Comparison of ENCODE assay signal across 9 cellular contexts in genomic region chr17:68759002-68759342, GRCh38.
DNase-seq lines count a peak whose midpoint lies in the region; ATAC-seq and TF ChIP-seq lines count a peak whose summit lies in the region.
"Had no signal": no experiment of that assay in that cellular context is flagged by ENCODE, and none has a peak within 500 bp of the region (broad histone marks: within the 10 kb centered on the region; RNA-seq: fewer than 3 reads in every experiment).

No MANE protein-coding gene starts in this region.

- H3K27ac Mint-ChIP-seq in chondrocyte (ENCODE audit: unreplicated experiment) (peak overlapping the region; percentile 98), nephron (peak overlapping the region; percentile 30 to 68 (median 48)), type B pancreatic cell (peak overlapping the region; percentile 83)
- H3K27ac Mint-ChIP-seq in activated T-helper 2 cell treated with anti-CD3 and anti-CD28 coated beads, Interferon-gamma antibody, Interleukin-2, Interleukin-4, amounts not matched to agents 10 μg/mL and 5 μg/mL and 100 μg/mL, durations not matched to agents 14 hours and 24 hours and 36 hours = no peak overlapping the region
- H3K27ac Mint-ChIP-seq: T-helper 17 cell had no signal

- H3K27me3 Mint-ChIP-seq in chondrocyte (ENCODE audit: low read depth) = no peaks in the 10 kb centered on the region
- peaks cover 3% of the 10 kb centered on the region for H3K27me3 Mint-ChIP-seq in nephron (ENCODE audit: low read depth)
- no peaks in the 10 kb centered on the region for H3K27me3 Mint-ChIP-seq in type B pancreatic cell
- peaks cover 3% of the 10 kb centered on the region for H3K27me3 Mint-ChIP-seq in activated T-helper 2 cell treated with anti-CD3 and anti-CD28 coated beads, Interferon-gamma antibody, Interleukin-2, Interleukin-4, amounts not matched to agents 10 μg/mL and 5 μg/mL and 100 μg/mL, durations not matched to agents 14 hours and 24 hours and 36 hours (ENCODE audit: low read depth)

- H3K36me3 Mint-ChIP-seq in chondrocyte (ENCODE audit: low read depth) = no peaks in the 10 kb centered on the region
- H3K36me3 Mint-ChIP-seq in nephron (ENCODE audit: low read depth) = no peaks in the 10 kb centered on the region
- H3K36me3 Mint-ChIP-seq in type B pancreatic cell = no peaks in the 10 kb centered on the region
- no peaks in the 10 kb centered on the region for H3K36me3 Mint-ChIP-seq in activated T-helper 2 cell treated with anti-CD3 and anti-CD28 coated beads, Interferon-gamma antibody, Interleukin-2, Interleukin-4, amounts not matched to agents 10 μg/mL and 5 μg/mL and 100 μg/mL, durations not matched to agents 14 hours and 24 hours and 36 hours (ENCODE audit: low read depth)

- in situ Hi-C loops in KBM-7 (cut with MboI; ENCODE audit: low pct_unique_long_range_greater_than_20kb, low sequenced_read_pairs) = no loop called here

- DNase-seq in NCI-H510A treated with DMSO at 0.1 percent for 48 hours (lab: John Stamatoyannopoulos, UW) (peak; percentile 59), NCI-H510A (lab: John Stamatoyannopoulos, UW) (no peak), chondrocyte (ENCODE audit: low spot score) (no peak), type B pancreatic cell (ENCODE audit: extremely low spot score, unreplicated experiment) (no peak), KBM-7 (no peak)
- DNase-seq in activated T-helper 2 cell treated with anti-CD3 and anti-CD28 coated beads, Interferon-gamma antibody, Interleukin-2, Interleukin-4, amounts not matched to agents 10 μg/mL and 5 μg/mL and 100 μg/mL, durations not matched to agents 14 hours and 24 hours and 36 hours (ENCODE audit: low spot score) = no peak
- DNase-seq: T-helper 17 cell had no signal

- no peak for TF ChIP-seq CTCF in chondrocyte (IDR thresholded peaks at IDR 0.05)
- TF ChIP-seq CTCF in nephron (IDR thresholded peaks at IDR 0.05; ENCODE audit: unreplicated experiment in 3 of 3) = no peak
- no peak for TF ChIP-seq CTCF in type B pancreatic cell (conservative IDR thresholded peaks at IDR 0.05)

- no peak overlapping the region for H3K4me3 Mint-ChIP-seq in chondrocyte (ENCODE audit: unreplicated experiment)
- H3K4me3 Mint-ChIP-seq in nephron = peak overlapping the region in 1 of 3 experiments; percentile 7
- no peak overlapping the region for H3K4me3 Mint-ChIP-seq in type B pancreatic cell
- no peak overlapping the region for H3K4me3 Mint-ChIP-seq in activated T-helper 2 cell treated with anti-CD3 and anti-CD28 coated beads, Interferon-gamma antibody, Interleukin-2, Interleukin-4, amounts not matched to agents 10 μg/mL and 5 μg/mL and 100 μg/mL, durations not matched to agents 14 hours and 24 hours and 36 hours (ENCODE audit: low read depth)
- H3K4me3 Mint-ChIP-seq: T-helper 17 cell had no signal

- no peaks in the 10 kb centered on the region for H3K9me3 Mint-ChIP-seq in chondrocyte (ENCODE audit: low read depth)
- peaks cover 6% of the 10 kb centered on the region for H3K9me3 Mint-ChIP-seq in nephron
- H3K9me3 Mint-ChIP-seq in type B pancreatic cell = peaks cover 4% of the 10 kb centered on the region
- H3K9me3 Mint-ChIP-seq in activated T-helper 2 cell treated with anti-CD3 and anti-CD28 coated beads, Interferon-gamma antibody, Interleukin-2, Interleukin-4, amounts not matched to agents 10 μg/mL and 5 μg/mL and 100 μg/mL, durations not matched to agents 14 hours and 24 hours and 36 hours = no peaks in the 10 kb centered on the region

- intact Hi-C loops in activated T-helper 2 cell treated with anti-CD3 and anti-CD28 coated beads, Interferon-gamma antibody, Interleukin-2, Interleukin-4, amounts not matched to agents 10 μg/mL and 5 μg/mL and 100 μg/mL, durations not matched to agents 14 hours and 24 hours and 36 hours (cut with micrococcal nuclease) = no loop called here

- peaks cover 13% of the 10 kb centered on the region for H3K4me1 Mint-ChIP-seq in chondrocyte (ENCODE audit: low read depth)
- H3K4me1 Mint-ChIP-seq in nephron = peaks cover 23% of the 10 kb centered on the region
- H3K4me1 Mint-ChIP-seq in type B pancreatic cell (ENCODE audit: unreplicated experiment) = peaks cover 14% of the 10 kb centered on the region
- peaks cover 8% of the 10 kb centered on the region for H3K4me1 Mint-ChIP-seq in activated T-helper 2 cell treated with anti-CD3 and anti-CD28 coated beads, Interferon-gamma antibody, Interleukin-2, Interleukin-4, amounts not matched to agents 10 μg/mL and 5 μg/mL and 100 μg/mL, durations not matched to agents 14 hours and 24 hours and 36 hours (ENCODE audit: low read depth)

- ATAC-seq in HG02571 (IDR thresholded peaks at IDR 0.05; ENCODE audit: unreplicated experiment) = no peak
- ATAC-seq: T-helper 17 cell had no signal
